In genomic region chr3:113212845-113213375, GRCh38 we compare ENCODE assay signal across 8 cellular contexts. TPM values are rescaled to one million over a fixed set of nuclear protein-coding genes. Genes with fewer than 3 reads are reported as not detected.
A peak's percentile ranks its signal among the peaks of the same experiment; 100 is the strongest.
DNase-seq lines count a peak whose midpoint lies in the region; ATAC-seq and TF ChIP-seq lines count a peak whose summit lies in the region.
"Had no signal": no experiment of that assay in that cellular context is flagged by ENCODE, and none has a peak within 500 bp of the region (broad histone marks: within the 10 kb centered on the region; RNA-seq: fewer than 3 reads in every experiment).

No MANE protein-coding gene starts in this region.

- H3K36me3 Mint-ChIP-seq in activated naive CD8-positive, alpha-beta T cell treated with anti-CD3 and anti-CD28 coated beads, Interleukin-2, amount 50 U/mL, for 24 hours (ENCODE audit: low read depth): no peaks in the 10 kb centered on the region

- peaks cover 0 to 67% (median 22%) of the 10 kb centered on the region in 7 donors for H3K27me3 ChIP-seq in spleen (replicated peaks in 1 of 7)

- 45 to 66% (median 58%) methylated on average over 4 of the region's 4 CpGs for WGBS in spleen, 5 donors

- peaks cover 0 to 24% (median 15%) of the 10 kb centered on the region in 6 donors for H3K4me1 ChIP-seq in spleen

- H3K27me3 Mint-ChIP-seq in activated naive CD8-positive, alpha-beta T cell treated with anti-CD3 and anti-CD28 coated beads, Interleukin-2, amount 50 U/mL, for 24 hours: peaks cover 74% of the 10 kb centered on the region

- no peaks in the 10 kb centered on the region for H3K36me3 ChIP-seq in spleen

- no peaks in the 10 kb centered on the region for H3K9me3 ChIP-seq in iPS-18c (ENCODE audit: control insufficient read depth, insufficient read depth, low read length)
- no peaks in the 10 kb centered on the region for H3K9me3 ChIP-seq in spleen

- no peak for ATAC-seq in activated naive CD8-positive, alpha-beta T cell treated with anti-CD3 and anti-CD28 coated beads, Interleukin-2, amount 50 U/mL, for 24 hours
- ATAC-seq in HG03139 (IDR thresholded peaks at IDR 0.05; ENCODE audit: unreplicated experiment): no peak

- H3K27ac Mint-ChIP-seq in activated naive CD8-positive, alpha-beta T cell treated with anti-CD3 and anti-CD28 coated beads, Interleukin-2, amount 50 U/mL, for 24 hours: peak overlapping the region; percentile 9

- H3K27ac ChIP-seq in spleen: peak overlapping the region in 5 of 8 donors; percentile 71 to 85 (median 82)

- DNase-seq in HFF-Myc (ENCODE audit: extremely low read depth, low read depth): no peak
- DNase-seq in activated naive CD8-positive, alpha-beta T cell treated with anti-CD3 and anti-CD28 coated beads, Interleukin-2, amount 50 U/mL, for 24 hours: no peak
- DNase-seq in spleen: no peak
- no peak for DNase-seq in SK-N-DZ (ENCODE audit: low spot score)
- DNase-seq in EL: no peak
- DNase-seq: stimulated activated CD4-positive, alpha-beta T cell treated with anti-CD3 and anti-CD28 coated beads, Interleukin-4, amount 100 ng/mL, for 1 hour had no signal

- H3K4me1 Mint-ChIP-seq in activated naive CD8-positive, alpha-beta T cell treated with anti-CD3 and anti-CD28 coated beads, Interleukin-2, amount 50 U/mL, for 24 hours: peaks cover 9% of the 10 kb centered on the region

- TF ChIP-seq CTCF in HFF-Myc (IDR thresholded peaks at IDR 0.05; ENCODE audit: low read depth, low read length, missing control alignments) (no peak), spleen (IDR thresholded peaks at IDR 0.05 in 8 of 11, conservative IDR thresholded peaks at IDR 0.05 in 3 of 11) (no peak)

- H3K4me3 Mint-ChIP-seq in activated naive CD8-positive, alpha-beta T cell treated with anti-CD3 and anti-CD28 coated beads, Interleukin-2, amount 50 U/mL, for 24 hours: peak overlapping the region; percentile 70

- H3K4me3 ChIP-seq in HFF-Myc (replicated peaks; ENCODE audit: low read depth, low read length) (peak overlapping the region; percentile 71), iPS-18c (ENCODE audit: insufficient read depth, low read depth, low read length) (peak overlapping the region; percentile 77), spleen (peak overlapping the region; percentile 23 to 73 (median 43))

- no peak for TF ChIP-seq POLR2A in spleen (IDR thresholded peaks at IDR 0.05)

- intact Hi-C loops in spleen (cut with DNase I; ENCODE audit: low total_unique reads): no loop called here

- H3K9me3 Mint-ChIP-seq in activated naive CD8-positive, alpha-beta T cell treated with anti-CD3 and anti-CD28 coated beads, Interleukin-2, amount 50 U/mL, for 24 hours: no peaks in the 10 kb centered on the region

RNA-seq across cellular contexts. Expression of gene BOC, which starts 1.6 kb away (rescaled TPM):
- total RNA-seq in spleen: 10 to 100 TPM in 6 of 7 donors, 1 to 10 TPM in 1; 8.8 to 21.9 (median 16.6) TPM
- polyA plus RNA-seq in spleen: 1 to 10 TPM; 1.5 to 1.7 (median 1.6) TPM
- 4.7 and 5.0 TPM in 2 replicates for polyA plus RNA-seq in SK-N-DZ (2014; cell fraction: cytosol; rRNA removed)
- polyA plus RNA-seq in SK-N-DZ (2014; cell fraction: nucleus; rRNA removed): 7.2 and 11.3 TPM in 2 replicates
